ENCODE assay signal across 7 cellular contexts in the genomic region with DNA sequence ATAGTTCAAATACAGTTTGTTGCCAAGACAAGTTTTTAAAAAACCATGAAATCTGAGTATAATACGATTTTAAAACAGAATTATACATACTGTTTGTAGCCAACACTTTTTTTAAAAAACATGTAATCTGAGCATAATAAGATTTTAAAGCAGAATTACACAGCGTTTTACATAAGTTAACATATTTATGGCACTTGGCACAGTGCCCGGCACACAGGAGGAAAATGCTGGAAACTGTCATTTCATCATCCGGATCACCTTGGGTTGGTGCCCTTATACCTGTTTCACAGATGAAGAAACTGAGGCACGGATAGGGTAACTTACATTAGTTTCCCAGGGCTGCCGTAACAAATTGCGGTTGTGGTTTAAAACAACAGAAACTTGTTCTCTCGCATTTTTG.
"Had no signal": no experiment of that assay in that cellular context is flagged by ENCODE, and none has a peak within 500 bp of the region (broad histone marks: within the 10 kb centered on the region; RNA-seq: fewer than 3 reads in every experiment).

No MANE protein-coding gene starts in this region.

- H3K27ac ChIP-seq: KMS-11 had no signal

- DNase-seq: H9, HCEC 1CT, HFFc6, IMR-90, KBM-7 had no signal

- H2AFZ ChIP-seq: GM23338 had no signal

- H3K4me2 ChIP-seq: GM23338, KMS-11 had no signal

- H3K4me3 ChIP-seq: GM23338 had no signal

- ATAC-seq: GM23338 had no signal

- H3K9ac ChIP-seq: KMS-11 had no signal
